9 cellular contexts compared by ENCODE assay signal in the genomic region with DNA sequence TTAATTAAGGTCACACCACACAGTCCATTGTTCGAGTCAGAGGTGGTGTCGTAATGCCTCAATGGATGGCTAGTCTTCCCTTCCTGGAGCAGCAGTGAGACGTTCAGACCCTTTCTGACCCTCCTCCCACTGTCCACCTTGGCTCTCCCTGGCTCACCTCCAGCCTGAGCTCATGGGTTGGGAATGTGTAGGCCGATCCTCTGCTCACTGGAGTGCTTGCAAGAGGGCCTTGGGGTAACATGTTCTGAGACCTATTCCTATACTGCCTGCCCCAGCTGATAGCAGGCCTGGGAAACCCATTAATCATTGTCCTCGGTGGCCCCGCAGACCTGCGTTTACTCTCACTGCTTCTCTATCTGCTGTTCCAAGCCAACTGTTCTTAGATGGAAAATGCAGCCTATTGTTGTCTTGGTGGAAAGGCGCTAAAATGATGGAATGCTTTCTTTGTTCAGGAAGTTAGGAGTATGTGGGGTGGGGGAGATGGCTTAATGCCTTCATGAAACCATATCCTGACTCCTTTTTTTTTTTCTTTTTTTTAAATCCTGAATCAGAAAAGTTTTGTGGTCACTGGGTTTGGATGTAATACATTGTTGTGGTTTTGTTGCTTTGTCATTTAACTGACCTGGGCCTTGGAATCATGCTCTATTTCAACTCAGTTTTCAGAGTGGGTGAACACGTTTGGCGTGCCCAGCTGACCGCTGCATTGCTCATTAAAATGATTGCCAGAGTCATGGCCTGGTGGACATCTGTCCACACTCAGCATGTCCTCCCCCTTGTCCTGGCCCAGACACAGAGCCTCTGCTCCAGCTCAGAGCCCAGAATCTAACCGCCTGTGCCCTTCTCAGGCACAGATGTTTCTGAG.
A peak's percentile ranks its signal among the peaks of the same experiment; 100 is the strongest.
DNase-seq lines count a peak whose midpoint lies in the region; ATAC-seq, FAIRE-seq and TF ChIP-seq lines count a peak whose summit lies in the region.
"Had no signal": no experiment of that assay in that cellular context is flagged by ENCODE, and none has a peak within 500 bp of the region (broad histone marks: within the 10 kb centered on the region; RNA-seq: fewer than 3 reads in every experiment).

No MANE protein-coding gene starts in this region.

- POLR2A ChIA-PET in AG04449 (lab: Yijun Ruan, JAX) = interaction anchor here (0.7 to 5.8 kb wide), 13 partner anchors 9 to 124 kb away, joined by 3 to 52 read pairs (median 4); no protein-coding TSS in a partner anchor

- peaks cover 57% of the 10 kb centered on the region for H3K36me3 ChIP-seq in brain microvascular endothelial cell (replicated peaks)
- H3K36me3 ChIP-seq in right lobe of liver = no peaks in the 10 kb centered on the region

- TF ChIP-seq CTCF in AG04449 (IDR thresholded peaks at IDR 0.05; ENCODE audit: insufficient read depth, low read length, missing control alignments) (no peak), brain microvascular endothelial cell (IDR thresholded peaks at IDR 0.05; ENCODE audit: low read depth, low read length, missing control alignments) (no peak), right lobe of liver (IDR thresholded peaks at IDR 0.05) (no peak)

- H3K4me1 ChIP-seq in right lobe of liver = no peaks in the 10 kb centered on the region

- WGBS in right lobe of liver (ENCODE audit: insufficient coverage, low coverage, low lambda C conversion rate, missing lambda C conversion rate) = 47% methylated on average over 10 of the region's 12 CpGs

- H3K4me3 ChIP-seq in AG04449 (ENCODE audit: low read depth, low read length) (no peak overlapping the region), brain microvascular endothelial cell (ENCODE audit: low read depth, low read length) (no peak overlapping the region), right lobe of liver (no peak overlapping the region)

- peak; percentile 82 for FAIRE-seq in HTR-8/SVneo (lab: Jason Lieb, UNC)

- DNase-seq in AG04449 (ENCODE audit: low read depth, low spot score) (peak; percentile 83), HTR-8/SVneo (ENCODE audit: insufficient read length, low spot score) (peak; percentile 77), brain microvascular endothelial cell (peak; percentile 97), right lobe of liver (no peak), T-helper 2 cell (no peak)
- no peak for DNase-seq in activated CD8-positive, alpha-beta memory T cell treated with anti-CD3 and anti-CD28 coated beads for 24 hours
- DNase-seq: Kasumi-1 had no signal

- no peaks in the 10 kb centered on the region for H3K9me3 ChIP-seq in right lobe of liver

- in situ Hi-C loops in brain microvascular endothelial cell (cut with HindIII; ENCODE audit: low pct_ligation_motif_present, low sequenced_read_pairs) = no loop called here

- H3K27ac ChIP-seq in brain microvascular endothelial cell (peak overlapping the region; percentile 99), right lobe of liver (no peak overlapping the region)

- H3K27me3 ChIP-seq in brain microvascular endothelial cell (replicated peaks) (no peaks in the 10 kb centered on the region), right lobe of liver (no peaks in the 10 kb centered on the region)

- intact Hi-C loops in right lobe of liver (cut with DNase I) = no loop called here

- CTCF ChIA-PET in AG04449 (lab: Yijun Ruan, JAX) = interaction anchor here (1.0 to 7.4 kb wide), 8 partner anchors 11 to 135 kb away, joined by 3 to 29 read pairs (median 4); no protein-coding TSS in a partner anchor

- no peak for TF ChIP-seq POLR2A in right lobe of liver (IDR thresholded peaks at IDR 0.05)

- ATAC-seq in right lobe of liver (peak in 3 of 4 donors; percentile 25 to 60 (median 37)), HG03139 (IDR thresholded peaks at IDR 0.05; ENCODE audit: unreplicated experiment) (no peak), HG02840 (IDR thresholded peaks at IDR 0.05; ENCODE audit: low FRiP score, unreplicated experiment) (no peak)

Comparison
In these comparisons a context has a peak if more than half of its experiments do, and no peak if none do; other contexts are left out.
1. DNase-seq: peak in AG04449 (single experiment), HTR-8/SVneo (single experiment) and brain microvascular endothelial cell (single experiment); none in right lobe of liver (0 of 3), activated CD8-positive, alpha-beta memory T cell treated with anti-CD3 and anti-CD28 coated beads for 24 hours (single experiment) and T-helper 2 cell (0 of 5).
2. ATAC-seq: peak in right lobe of liver (3 of 4); none in HG03139 (single experiment) and HG02840 (single experiment).